10 cellular contexts compared by ENCODE assay signal in the genomic region with DNA sequence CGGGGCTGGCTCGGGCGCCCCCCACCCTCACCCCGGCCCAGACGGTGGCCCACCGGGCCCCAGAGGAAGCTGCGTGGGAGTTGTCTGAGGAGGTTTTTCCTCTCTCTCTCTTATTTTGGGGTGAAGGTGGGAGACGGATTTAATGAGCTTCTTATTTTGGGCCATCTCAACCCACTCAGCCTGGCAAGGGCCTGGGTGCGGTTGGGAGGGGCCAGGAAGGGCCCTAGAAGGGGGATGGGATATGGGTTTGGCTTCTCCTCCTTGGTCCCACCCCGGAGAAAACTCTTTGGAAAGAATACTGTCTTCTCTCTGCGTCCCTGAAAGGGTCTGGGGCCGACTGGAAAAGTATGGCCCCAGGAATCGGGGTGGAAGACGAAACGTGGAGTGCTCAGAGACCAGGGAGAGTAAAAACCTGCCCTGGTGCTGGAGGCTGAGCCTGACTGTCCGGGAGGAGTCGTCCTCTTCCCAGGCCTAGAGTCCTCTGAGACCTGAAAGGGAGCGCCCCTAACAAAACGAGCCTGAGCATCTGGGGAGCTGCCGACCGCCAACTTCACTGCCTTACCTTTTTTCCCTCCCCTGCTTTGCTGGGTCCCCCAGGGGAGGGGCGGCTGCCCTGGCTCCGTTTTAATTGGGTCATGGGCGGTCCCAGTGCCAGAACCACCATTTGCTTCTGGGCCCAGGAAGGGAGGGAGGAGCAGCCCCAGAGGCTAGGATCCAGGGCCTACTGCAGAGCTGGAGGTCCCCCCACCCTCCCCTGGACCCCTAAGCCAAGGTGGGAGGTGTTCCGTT. TPM values are rescaled to one million over a fixed set of nuclear protein-coding genes. Genes with fewer than 3 reads are reported as not detected.
DNase-seq lines count a peak whose midpoint lies in the region; ATAC-seq and TF ChIP-seq lines count a peak whose summit lies in the region.
"Had no signal": no experiment of that assay in that cellular context is flagged by ENCODE, and none has a peak within 500 bp of the region (broad histone marks: within the 10 kb centered on the region; RNA-seq: fewer than 3 reads in every experiment).

No MANE protein-coding gene starts in this region.

- WGBS in urinary bladder, result 10% methylated on average over 25 of the region's 25 CpGs

- DNase-seq in activated CD8-positive, alpha-beta T cell treated with anti-CD3 and anti-CD28 coated beads for 36 hours, result no peak
- no peak for DNase-seq in activated CD8-positive, alpha-beta T cell treated with anti-CD3 and anti-CD28 coated beads, Interleukin-2, amount 10 ng/mL, durations not matched to agents 7 days and 5 days
- no peak for DNase-seq in dorsolateral prefrontal cortex
- no peak for DNase-seq in memory B cell (ENCODE audit: low spot score in 2 of 2)
- DNase-seq in GM10266 (ENCODE audit: extremely low spot score), result no peak
- no peak for DNase-seq in activated CD4-positive, alpha-beta memory T cell treated with anti-CD3 and anti-CD28 coated beads, Interleukin-2, amount 10 ng/mL, durations not matched to agents 7 days and 5 days

- intact Hi-C loops in activated CD8-positive, alpha-beta T cell treated with anti-CD3 and anti-CD28 coated beads for 36 hours (cut with micrococcal nuclease), result no loop called here
- intact Hi-C loops in dorsolateral prefrontal cortex (cut with DNase I), result no loop called here

- CTCF ChIA-PET in activated CD8-positive, alpha-beta T cell treated with anti-CD3 and anti-CD28 coated beads for 36 hours (lab: Charles Lee), result interaction anchor here (1.0 to 22.4 kb wide), 7 partner anchors 10 to 268 kb away, joined by 3 to 469 read pairs (median 4); no protein-coding TSS in a partner anchor
- CTCF ChIA-PET in activated CD8-positive, alpha-beta T cell treated with anti-CD3 and anti-CD28 coated beads, Interleukin-2, amount 10 ng/mL, durations not matched to agents 7 days and 5 days (lab: Charles Lee), result interaction anchor here (2.4 to 23.8 kb wide), 3 partner anchors 15 to 268 kb away, joined by 8 to 590 read pairs (median 36); no protein-coding TSS in a partner anchor
- CTCF ChIA-PET in activated CD4-positive, alpha-beta memory T cell treated with anti-CD3 and anti-CD28 coated beads, Interleukin-2, amount 10 ng/mL, durations not matched to agents 7 days and 5 days (lab: Charles Lee), result interaction anchor here (0.5 to 6.4 kb wide), 4 partner anchors 15 to 267 kb away, joined by 3 to 62 read pairs (median 4); no protein-coding TSS in a partner anchor

- peaks cover 26% of the 10 kb centered on the region for H3K36me3 Mint-ChIP-seq in activated CD8-positive, alpha-beta T cell treated with anti-CD3 and anti-CD28 coated beads for 36 hours (ENCODE audit: low read depth)
- peaks cover 33% of the 10 kb centered on the region for H3K36me3 Mint-ChIP-seq in activated CD8-positive, alpha-beta T cell treated with anti-CD3 and anti-CD28 coated beads, Interleukin-2, amount 10 ng/mL, durations not matched to agents 7 days and 5 days (ENCODE audit: low read depth)
- peaks cover 7% of the 10 kb centered on the region for H3K36me3 Mint-ChIP-seq in memory B cell
- peaks cover 30% of the 10 kb centered on the region for H3K36me3 Mint-ChIP-seq in activated CD4-positive, alpha-beta memory T cell treated with anti-CD3 and anti-CD28 coated beads, Interleukin-2, amount 10 ng/mL, durations not matched to agents 7 days and 5 days (ENCODE audit: low read depth)

- ATAC-seq in activated CD8-positive, alpha-beta T cell treated with anti-CD3 and anti-CD28 coated beads for 36 hours, result peak; percentile 38
- ATAC-seq in activated CD8-positive, alpha-beta T cell treated with anti-CD3 and anti-CD28 coated beads, Interleukin-2, amount 10 ng/mL, durations not matched to agents 7 days and 5 days, result no peak
- ATAC-seq in memory B cell (ENCODE audit: low read depth) (no peak), GM19023 (IDR thresholded peaks at IDR 0.05; ENCODE audit: unreplicated experiment) (no peak)

- POLR2A ChIA-PET in activated CD8-positive, alpha-beta T cell treated with anti-CD3 and anti-CD28 coated beads for 36 hours (lab: Charles Lee), result interaction anchor here (0.6 to 1.9 kb wide), 6 partner anchors 8 to 281 kb away, joined by 3 to 9 read pairs (median 4); a partner anchor contains a TSS
- POLR2A ChIA-PET in activated CD8-positive, alpha-beta T cell treated with anti-CD3 and anti-CD28 coated beads, Interleukin-2, amount 10 ng/mL, durations not matched to agents 7 days and 5 days (lab: Charles Lee), result interaction anchor here (1.3 to 2.1 kb wide), 2 partner anchors 8 to 11 kb away, joined by 5 to 8 read pairs; a partner anchor contains a TSS
- POLR2A ChIA-PET in activated CD4-positive, alpha-beta memory T cell treated with anti-CD3 and anti-CD28 coated beads, Interleukin-2, amount 10 ng/mL, durations not matched to agents 7 days and 5 days (lab: Charles Lee), result interaction anchor here (1.0 to 1.3 kb wide), 3 partner anchors 8 to 13 kb away, joined by 4 to 8 read pairs (median 5); a partner anchor contains a TSS

- peaks cover 9% of the 10 kb centered on the region for H3K4me1 Mint-ChIP-seq in activated CD8-positive, alpha-beta T cell treated with anti-CD3 and anti-CD28 coated beads for 36 hours (ENCODE audit: low read depth)
- H3K4me1 Mint-ChIP-seq in activated CD8-positive, alpha-beta T cell treated with anti-CD3 and anti-CD28 coated beads, Interleukin-2, amount 10 ng/mL, durations not matched to agents 7 days and 5 days (ENCODE audit: low read depth), result peaks cover 25% of the 10 kb centered on the region
- peaks cover 9% of the 10 kb centered on the region for H3K4me1 Mint-ChIP-seq in memory B cell
- H3K4me1 Mint-ChIP-seq in activated CD4-positive, alpha-beta memory T cell treated with anti-CD3 and anti-CD28 coated beads, Interleukin-2, amount 10 ng/mL, durations not matched to agents 7 days and 5 days, result peaks cover 7% of the 10 kb centered on the region

- H3K27me3 Mint-ChIP-seq in activated CD8-positive, alpha-beta T cell treated with anti-CD3 and anti-CD28 coated beads for 36 hours, result peaks cover 14% of the 10 kb centered on the region
- peaks cover 12% of the 10 kb centered on the region for H3K27me3 Mint-ChIP-seq in activated CD8-positive, alpha-beta T cell treated with anti-CD3 and anti-CD28 coated beads, Interleukin-2, amount 10 ng/mL, durations not matched to agents 7 days and 5 days (ENCODE audit: low read depth)
- H3K27me3 Mint-ChIP-seq in memory B cell, result peaks cover 8% of the 10 kb centered on the region
- H3K27me3 Mint-ChIP-seq in activated CD4-positive, alpha-beta memory T cell treated with anti-CD3 and anti-CD28 coated beads, Interleukin-2, amount 10 ng/mL, durations not matched to agents 7 days and 5 days, result peaks cover 15% of the 10 kb centered on the region

- H3K9me3 Mint-ChIP-seq in activated CD8-positive, alpha-beta T cell treated with anti-CD3 and anti-CD28 coated beads for 36 hours, result no peaks in the 10 kb centered on the region
- no peaks in the 10 kb centered on the region for H3K9me3 Mint-ChIP-seq in activated CD8-positive, alpha-beta T cell treated with anti-CD3 and anti-CD28 coated beads, Interleukin-2, amount 10 ng/mL, durations not matched to agents 7 days and 5 days (ENCODE audit: insufficient read depth)
- H3K9me3 Mint-ChIP-seq in memory B cell, result no peaks in the 10 kb centered on the region
- H3K9me3 Mint-ChIP-seq in activated CD4-positive, alpha-beta memory T cell treated with anti-CD3 and anti-CD28 coated beads, Interleukin-2, amount 10 ng/mL, durations not matched to agents 7 days and 5 days, result no peaks in the 10 kb centered on the region

- H3K4me3 ChIP-seq in dorsolateral prefrontal cortex (peak overlapping the region; percentile 35 to 77 (median 66)), urinary bladder (ENCODE audit: low read depth, low read length) (peak overlapping the region; percentile 90)

- H3K4me3 Mint-ChIP-seq in activated CD8-positive, alpha-beta T cell treated with anti-CD3 and anti-CD28 coated beads for 36 hours, result peak overlapping the region; percentile 43
- H3K4me3 Mint-ChIP-seq in activated CD8-positive, alpha-beta T cell treated with anti-CD3 and anti-CD28 coated beads, Interleukin-2, amount 10 ng/mL, durations not matched to agents 7 days and 5 days, result no peak overlapping the region
- peak overlapping the region; percentile 91 for H3K4me3 Mint-ChIP-seq in memory B cell
- H3K4me3 Mint-ChIP-seq in activated CD4-positive, alpha-beta memory T cell treated with anti-CD3 and anti-CD28 coated beads, Interleukin-2, amount 10 ng/mL, durations not matched to agents 7 days and 5 days, result no peak overlapping the region

- no peak for TF ChIP-seq CTCF in activated CD8-positive, alpha-beta T cell treated with anti-CD3 and anti-CD28 coated beads for 36 hours (IDR thresholded peaks at IDR 0.05)
- TF ChIP-seq CTCF in dorsolateral prefrontal cortex (IDR thresholded peaks at IDR 0.05 in 54 of 56, conservative IDR thresholded peaks at IDR 0.05 in 2 of 56; ENCODE audit: low read depth in 1 of 56, partially characterized antibody in 56 of 56), result no peak
- no peak for TF ChIP-seq CTCF in GM10266 (IDR thresholded peaks at IDR 0.05; ENCODE audit: control insufficient read depth, insufficient read depth, low read depth, missing control alignments)

- H3K27ac Mint-ChIP-seq in activated CD8-positive, alpha-beta T cell treated with anti-CD3 and anti-CD28 coated beads for 36 hours, result no peak overlapping the region
- no peak overlapping the region for H3K27ac Mint-ChIP-seq in activated CD8-positive, alpha-beta T cell treated with anti-CD3 and anti-CD28 coated beads, Interleukin-2, amount 10 ng/mL, durations not matched to agents 7 days and 5 days
- H3K27ac Mint-ChIP-seq in memory B cell, result no peak overlapping the region
- no peak overlapping the region for H3K27ac Mint-ChIP-seq in activated CD4-positive, alpha-beta memory T cell treated with anti-CD3 and anti-CD28 coated beads, Interleukin-2, amount 10 ng/mL, durations not matched to agents 7 days and 5 days

- H3K4me1 ChIP-seq in urinary bladder (ENCODE audit: insufficient read depth), result no peaks in the 10 kb centered on the region
- H3K4me1 ChIP-seq: A549 had no signal

- peaks cover 3% of the 10 kb centered on the region for H3K36me3 ChIP-seq in urinary bladder (ENCODE audit: insufficient read depth)

- H3K27ac ChIP-seq in dorsolateral prefrontal cortex (peak overlapping the region in 54 of 59 donors; percentile 4 to 90 (median 78)), urinary bladder (ENCODE audit: low read depth) (peak overlapping the region; percentile 95)

- H3K27me3 ChIP-seq in dorsolateral prefrontal cortex, result peaks cover 0 to 16% (median 0%) of the 10 kb centered on the region in 45 donors

RNA-seq across cellular contexts. Expression of a gene that starts 1.6 kb away (rescaled TPM):
- 1 to 10 TPM; 1.9 to 3.1 TPM for total RNA-seq in activated CD8-positive, alpha-beta T cell treated with anti-CD3 and anti-CD28 coated beads for 36 hours
- 1 to 10 TPM; 1.8 to 2.4 TPM for total RNA-seq in activated CD8-positive, alpha-beta T cell treated with anti-CD3 and anti-CD28 coated beads, Interleukin-2, amount 10 ng/mL, durations not matched to agents 7 days and 5 days
- 10 to 100 TPM in 49 of 120 experiments, 1 to 10 TPM in 71; 2.9 to 29.5 (median 9.1) TPM for total RNA-seq in dorsolateral prefrontal cortex
- 120 TPM for total RNA-seq in urinary bladder
- polyA plus RNA-seq in urinary bladder, result 189 TPM
- 1 to 10 TPM; 1.9 to 2.9 TPM for total RNA-seq in activated CD4-positive, alpha-beta memory T cell treated with anti-CD3 and anti-CD28 coated beads, Interleukin-2, amount 10 ng/mL, durations not matched to agents 7 days and 5 days

RNA-seq across cellular contexts. Expression of a gene that starts 8.3 kb away (rescaled TPM):
- total RNA-seq in activated CD8-positive, alpha-beta T cell treated with anti-CD3 and anti-CD28 coated beads for 36 hours, result 100 to 1,000 TPM; 122 to 126 TPM
- total RNA-seq in activated CD8-positive, alpha-beta T cell treated with anti-CD3 and anti-CD28 coated beads, Interleukin-2, amount 10 ng/mL, durations not matched to agents 7 days and 5 days, result 10 to 100 TPM; 93.9 to 97.3 TPM
- total RNA-seq in dorsolateral prefrontal cortex (10 to 100 TPM; 37.4 to 83.2 (median 56.3) TPM), urinary bladder (21.5 TPM)
- polyA plus RNA-seq in urinary bladder, result 77.0 TPM
- 100 to 1,000 TPM; 108 to 119 TPM for total RNA-seq in activated CD4-positive, alpha-beta memory T cell treated with anti-CD3 and anti-CD28 coated beads, Interleukin-2, amount 10 ng/mL, durations not matched to agents 7 days and 5 days

RNA-seq across cellular contexts. Expression of a gene that starts 22.7 kb away (rescaled TPM):
- total RNA-seq in activated CD8-positive, alpha-beta T cell treated with anti-CD3 and anti-CD28 coated beads for 36 hours, result under 1 TPM in 1 of 2 experiments, not detected in 1; 0.45 TPM
- under 1 TPM in 1 of 2 experiments, not detected in 1; 0.23 TPM for total RNA-seq in activated CD8-positive, alpha-beta T cell treated with anti-CD3 and anti-CD28 coated beads, Interleukin-2, amount 10 ng/mL, durations not matched to agents 7 days and 5 days
- total RNA-seq in dorsolateral prefrontal cortex, result 10 to 100 TPM in 4 of 120 experiments, 1 to 10 TPM in 115, under 1 TPM in 1; 1.00 to 12.6 (median 3.5) TPM
- total RNA-seq in urinary bladder, result 9.3 TPM
- polyA plus RNA-seq in urinary bladder, result 12.8 TPM
- under 1 TPM; 0.38 to 0.60 TPM for total RNA-seq in activated CD4-positive, alpha-beta memory T cell treated with anti-CD3 and anti-CD28 coated beads, Interleukin-2, amount 10 ng/mL, durations not matched to agents 7 days and 5 days

RNA-seq across cellular contexts. Expression of a gene that starts 33.6 kb away (rescaled TPM):
- total RNA-seq in activated CD8-positive, alpha-beta T cell treated with anti-CD3 and anti-CD28 coated beads for 36 hours, result 10 to 100 TPM; 18.7 to 21.0 TPM
- 10 to 100 TPM; 37.1 to 40.7 TPM for total RNA-seq in activated CD8-positive, alpha-beta T cell treated with anti-CD3 and anti-CD28 coated beads, Interleukin-2, amount 10 ng/mL, durations not matched to agents 7 days and 5 days
- total RNA-seq in dorsolateral prefrontal cortex, result 10 to 100 TPM; 15.6 to 75.0 (median 31.2) TPM
- total RNA-seq in urinary bladder, result 22.1 TPM
- polyA plus RNA-seq in urinary bladder, result 195 TPM
- total RNA-seq in activated CD4-positive, alpha-beta memory T cell treated with anti-CD3 and anti-CD28 coated beads, Interleukin-2, amount 10 ng/mL, durations not matched to agents 7 days and 5 days, result 10 to 100 TPM; 88.5 to 98.6 TPM

RNA-seq across cellular contexts. Expression of a gene that starts 45.1 kb away (rescaled TPM):
- under 1 TPM; 0.20 to 0.27 TPM for total RNA-seq in activated CD8-positive, alpha-beta T cell treated with anti-CD3 and anti-CD28 coated beads for 36 hours
- total RNA-seq in activated CD8-positive, alpha-beta T cell treated with anti-CD3 and anti-CD28 coated beads, Interleukin-2, amount 10 ng/mL, durations not matched to agents 7 days and 5 days, result under 1 TPM; 0.21 to 0.61 TPM
- total RNA-seq in dorsolateral prefrontal cortex (1 to 10 TPM in 103 of 120 experiments, under 1 TPM in 17; 0.51 to 5.3 (median 1.6) TPM), urinary bladder (0.16 TPM)
- 0.38 TPM for polyA plus RNA-seq in urinary bladder
- total RNA-seq in activated CD4-positive, alpha-beta memory T cell treated with anti-CD3 and anti-CD28 coated beads, Interleukin-2, amount 10 ng/mL, durations not matched to agents 7 days and 5 days, result 1 to 10 TPM in 1 of 2 experiments, under 1 TPM in 1; 0.98 to 1.2 TPM
- total RNA-seq: glomerular endothelial cell had no signal

Comparison
In these comparisons a context has a peak if more than half of its experiments do, and no peak if none do; other contexts are left out.
1. H3K4me3 Mint-ChIP-seq: peak in activated CD8-positive, alpha-beta T cell treated with anti-CD3 and anti-CD28 coated beads for 36 hours (single experiment) and memory B cell (single experiment); none in activated CD8-positive, alpha-beta T cell treated with anti-CD3 and anti-CD28 coated beads, Interleukin-2, amount 10 ng/mL, durations not matched to agents 7 days and 5 days (single experiment) and activated CD4-positive, alpha-beta memory T cell treated with anti-CD3 and anti-CD28 coated beads, Interleukin-2, amount 10 ng/mL, durations not matched to agents 7 days and 5 days (single experiment).